2 cellular contexts compared by ENCODE assay signal in genomic region chr13:101219609-101220265, GRCh38.
TF ChIP-seq lines count a peak whose summit lies in the region.

No MANE protein-coding gene starts in this region.

TF ChIP-seq in GM23338, 12 proteins besides CTCF, POLR2A, EP300 and RAD21 (continued from another document):
- TF ChIP-seq STAT1 (IDR thresholded peaks at IDR 0.05; ENCODE audit: unreplicated experiment): no peak
- no peak for TF ChIP-seq ZNF114 (CRISPR knock-in tag; IDR thresholded peaks at IDR 0.05)
- TF ChIP-seq NANOG (IDR thresholded peaks at IDR 0.05; ENCODE audit: borderline replicate concordance): no peak
- TF ChIP-seq JUNB (IDR thresholded peaks at IDR 0.05; ENCODE audit: unreplicated experiment): no peak
- TF ChIP-seq ZNF462 (CRISPR knock-in tag; IDR thresholded peaks at IDR 0.05): no peak
- TF ChIP-seq CREB1 (CRISPR knock-in tag; IDR thresholded peaks at IDR 0.05; ENCODE audit: low read depth): no peak
- TF ChIP-seq EZH2phosphoT487 (IDR thresholded peaks at IDR 0.05; ENCODE audit: unreplicated experiment): no peak
- no peak for TF ChIP-seq REST (IDR thresholded peaks at IDR 0.05; ENCODE audit: unreplicated experiment)

TF ChIP-seq in neural cell, 6 proteins besides CTCF, POLR2A, EP300 and RAD21 (continued from another document):
- TF ChIP-seq REST (IDR thresholded peaks at IDR 0.05; ENCODE audit: borderline replicate concordance) (no peak), POLR2AphosphoS5 (IDR thresholded peaks at IDR 0.05) (no peak)
TF ChIP-seq in neural cell: peak in this region for 0.
